In genomic region chr5:5330723-5331530, GRCh38 we compare ENCODE assay signal across 15 cellular contexts.
"Had no signal": no experiment of that assay in that cellular context is flagged by ENCODE, and none has a peak within 500 bp of the region (broad histone marks: within the 10 kb centered on the region; RNA-seq: fewer than 3 reads in every experiment).

No MANE protein-coding gene starts in this region.

- ATAC-seq: gastrocnemius medialis; natural killer cell treated with Interleukin-12 subunit alpha and Interleukin-12 subunit beta and Interleukin-15 and Interleukin-18, amount 100 ng/mL, for 72 hours; T-cell had no signal

- H3K27ac Mint-ChIP-seq: activated CD4-positive, alpha-beta memory T cell treated with anti-CD3 and anti-CD28 coated beads for 36 hours; activated naive CD8-positive, alpha-beta T cell treated with anti-CD3 and anti-CD28 coated beads, Interleukin-2, amount 10 ng/mL, durations not matched to agents 7 days and 5 days; natural killer cell treated with Interleukin-12 subunit alpha and Interleukin-12 subunit beta and Interleukin-15 and Interleukin-18, amount 100 ng/mL, for 72 hours; T-cell had no signal

- H3K4me1 ChIP-seq: stomach had no signal

- H3K36me3 ChIP-seq: gastrocnemius medialis, stomach, vagina had no signal

- H3K36me3 Mint-ChIP-seq: activated CD4-positive, alpha-beta memory T cell treated with anti-CD3 and anti-CD28 coated beads for 36 hours; activated naive CD8-positive, alpha-beta T cell treated with anti-CD3 and anti-CD28 coated beads, Interleukin-2, amount 10 ng/mL, durations not matched to agents 7 days and 5 days; natural killer cell treated with Interleukin-12 subunit alpha and Interleukin-12 subunit beta and Interleukin-15 and Interleukin-18, amount 100 ng/mL, for 72 hours; T-cell had no signal

- H3K4me3 Mint-ChIP-seq: activated CD4-positive, alpha-beta memory T cell treated with anti-CD3 and anti-CD28 coated beads for 36 hours; activated naive CD8-positive, alpha-beta T cell treated with anti-CD3 and anti-CD28 coated beads, Interleukin-2, amount 10 ng/mL, durations not matched to agents 7 days and 5 days; natural killer cell treated with Interleukin-12 subunit alpha and Interleukin-12 subunit beta and Interleukin-15 and Interleukin-18, amount 100 ng/mL, for 72 hours; T-cell had no signal

- H3K4me3 ChIP-seq: gastrocnemius medialis, stomach, vagina had no signal

- FAIRE-seq: bronchial epithelial cell, endothelial cell of umbilical vein had no signal

- DNase-seq: activated CD4-positive, alpha-beta memory T cell treated with anti-CD3 and anti-CD28 coated beads for 36 hours; activated gamma-delta T cell; activated naive CD8-positive, alpha-beta T cell treated with anti-CD3 and anti-CD28 coated beads, Interleukin-2, amount 10 ng/mL, durations not matched to agents 7 days and 5 days; activated T-cell treated with anti-CD3 and anti-CD28 coated beads, Interleukin-2, amount 50 U/mL, for 48 hours; gastrocnemius medialis; mammary epithelial cell; stimulated activated CD4-positive, alpha-beta T cell treated with anti-CD3 and anti-CD28 coated beads, Interleukin-15, amount 100 ng/mL, for 24 hours; stimulated activated CD4-positive, alpha-beta T cell treated with anti-CD3 and anti-CD28 coated beads, Interleukin-4, amount 100 ng/mL, for 4 hours; stomach; T-cell; T1000 had no signal

- H3K9me3 ChIP-seq: gastrocnemius medialis, stomach, vagina had no signal

- H3K4me1 Mint-ChIP-seq: activated naive CD8-positive, alpha-beta T cell treated with anti-CD3 and anti-CD28 coated beads, Interleukin-2, amount 10 ng/mL, durations not matched to agents 7 days and 5 days; T-cell had no signal

- H3K27me3 ChIP-seq: gastrocnemius medialis, stomach, vagina had no signal

- H3K27me3 Mint-ChIP-seq: activated CD4-positive, alpha-beta memory T cell treated with anti-CD3 and anti-CD28 coated beads for 36 hours; activated naive CD8-positive, alpha-beta T cell treated with anti-CD3 and anti-CD28 coated beads, Interleukin-2, amount 10 ng/mL, durations not matched to agents 7 days and 5 days; natural killer cell treated with Interleukin-12 subunit alpha and Interleukin-12 subunit beta and Interleukin-15 and Interleukin-18, amount 100 ng/mL, for 72 hours had no signal

- H3K27ac ChIP-seq: gastrocnemius medialis, stomach, vagina had no signal
